In the genomic region with DNA sequence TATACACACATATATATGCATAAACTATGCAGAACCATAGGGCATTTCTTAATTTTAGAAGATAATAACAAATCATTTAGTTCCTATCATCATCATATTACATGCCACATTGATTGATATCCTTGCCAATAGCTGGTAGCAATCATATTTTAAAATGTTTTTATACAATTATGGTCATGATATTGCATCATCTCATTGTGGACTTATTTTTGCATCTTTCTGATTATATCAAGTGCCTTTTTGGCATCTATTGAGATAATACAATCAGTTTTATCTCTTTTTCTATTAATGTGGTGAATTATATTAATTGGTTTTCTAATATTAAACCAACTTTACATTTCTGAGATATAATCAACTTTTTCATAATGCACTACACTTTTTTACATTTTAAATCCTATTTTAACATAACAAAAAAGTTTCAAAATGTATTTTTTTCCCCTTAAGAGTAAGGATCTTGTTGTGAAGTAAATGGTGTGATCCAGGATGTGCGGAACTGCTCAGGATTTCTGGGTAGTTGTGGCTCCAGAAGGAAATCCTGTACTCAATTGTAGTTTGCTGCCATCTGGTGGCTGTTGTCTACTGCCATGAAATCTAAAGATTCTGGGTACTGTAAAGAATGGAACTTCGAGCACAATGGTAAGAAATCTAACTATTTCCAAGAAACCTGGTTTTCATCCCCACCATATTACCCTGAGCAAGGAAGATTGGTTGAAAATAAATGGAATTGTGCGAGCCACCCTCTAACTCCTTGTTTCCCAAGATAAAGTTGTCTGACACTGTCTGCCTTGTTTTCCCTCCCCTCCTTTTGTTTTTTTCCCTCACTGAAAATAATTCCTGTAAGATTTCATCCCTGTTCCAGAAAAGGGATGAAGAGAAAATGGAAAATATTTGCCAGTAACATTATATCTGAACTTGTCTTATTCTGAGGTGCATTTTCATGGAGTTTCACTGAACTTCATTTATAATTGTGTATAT, we compare ENCODE assay signal across 8 cellular contexts. TPM values are rescaled to one million over a fixed set of nuclear protein-coding genes. Genes with fewer than 3 reads are reported as not detected.
DNase-seq lines count a peak whose midpoint lies in the region; ATAC-seq and TF ChIP-seq lines count a peak whose summit lies in the region.

No MANE protein-coding gene starts in this region.

- no peaks in the 10 kb centered on the region for H3K9me2 ChIP-seq in HCT116 (ENCODE audit: insufficient read depth)

- no TSS peak for BruUV-seq in HCT116 (replicated peaks; lab: Mats Ljungman, UMichigan)

- TF ChIP-seq RAD21 in HCT116 (IDR thresholded peaks at IDR 0.05; ENCODE audit: low read depth) = peak; percentile 67

- no peak overlapping the region for H3K4me3 Mint-ChIP-seq in activated CD8-positive, alpha-beta memory T cell treated with anti-CD3 and anti-CD28 coated beads, Interleukin-2, amount 10 ng/mL, durations not matched to agents 7 days and 5 days

- no peaks in the 10 kb centered on the region for H3K9me3 Mint-ChIP-seq in activated CD8-positive, alpha-beta memory T cell treated with anti-CD3 and anti-CD28 coated beads, Interleukin-2, amount 10 ng/mL, durations not matched to agents 7 days and 5 days (ENCODE audit: low read depth)

- H3K9ac ChIP-seq in HCT116 (ENCODE audit: low read length) = no peak overlapping the region

- no peaks in the 10 kb centered on the region for H3K4me1 ChIP-seq in HCT116 (ENCODE audit: control insufficient read depth in 1 of 2, insufficient read depth in 2 of 2, low read length in 2 of 2)
- no peaks in the 10 kb centered on the region for H3K4me1 ChIP-seq in psoas muscle

- DNase-seq in Caki2 (ENCODE audit: low read depth) (peak; percentile 23), HCT116 (ENCODE audit: low read depth, low spot score) (peak; percentile 41), NCI-H460 (ENCODE audit: extremely low read depth, low read depth) (peak; percentile 66), fibroblast of villous mesenchyme (ENCODE audit: low read depth) (peak; percentile 19), psoas muscle (no peak)
- DNase-seq in activated CD8-positive, alpha-beta memory T cell treated with anti-CD3 and anti-CD28 coated beads, Interleukin-2, amount 10 ng/mL, durations not matched to agents 7 days and 5 days = peak; percentile 46

- no peak overlapping the region for H3K27ac Mint-ChIP-seq in activated CD8-positive, alpha-beta memory T cell treated with anti-CD3 and anti-CD28 coated beads, Interleukin-2, amount 10 ng/mL, durations not matched to agents 7 days and 5 days

- H3K79me2 ChIP-seq in HCT116 (ENCODE audit: insufficient read depth, low read length) = no peaks in the 10 kb centered on the region

- no peak overlapping the region for H3K27ac ChIP-seq in HCT116 (ENCODE audit: low read depth, low read length)
- H3K27ac ChIP-seq in psoas muscle = no peak overlapping the region

- H3K27me3 ChIP-seq in HCT116 (ENCODE audit: insufficient read depth, low read length) = no peaks in the 10 kb centered on the region; the same call in 1 of the 2 replicates
- H3K27me3 ChIP-seq in psoas muscle (ENCODE audit: insufficient read depth in 3 of 3, low read length in 2 of 3) = no peaks in the 10 kb centered on the region

- H3K9me3 ChIP-seq in HCT116 (ENCODE audit: control insufficient read depth in 1 of 2, insufficient read depth in 1 of 2, low read depth in 1 of 2, low read length in 2 of 2) (no peaks in the 10 kb centered on the region), psoas muscle (peaks cover 4% of the 10 kb centered on the region)

- no peak for TF ChIP-seq POLR2A in HCT116 (IDR thresholded peaks at IDR 0.05; ENCODE audit: borderline replicate concordance, extremely low read depth, insufficient read depth, insufficient read length)

- ATAC-seq in HCT116 = peak; percentile 90
- no peak for ATAC-seq in activated CD8-positive, alpha-beta memory T cell treated with anti-CD3 and anti-CD28 coated beads, Interleukin-2, amount 10 ng/mL, durations not matched to agents 7 days and 5 days
- no peak for ATAC-seq in psoas muscle
- no peak for ATAC-seq in GM19397 (IDR thresholded peaks at IDR 0.05; ENCODE audit: unreplicated experiment)
- ATAC-seq in esophagus mucosa = no peak

- H3K36me3 Mint-ChIP-seq in activated CD8-positive, alpha-beta memory T cell treated with anti-CD3 and anti-CD28 coated beads, Interleukin-2, amount 10 ng/mL, durations not matched to agents 7 days and 5 days = no peaks in the 10 kb centered on the region

- H2AFZ ChIP-seq in HCT116 (ENCODE audit: low read depth, low read length, poor library complexity, severe bottlenecking) = no peak overlapping the region

- H3K4me1 Mint-ChIP-seq in activated CD8-positive, alpha-beta memory T cell treated with anti-CD3 and anti-CD28 coated beads, Interleukin-2, amount 10 ng/mL, durations not matched to agents 7 days and 5 days = peaks cover 3% of the 10 kb centered on the region

- H4K20me1 ChIP-seq in HCT116 (ENCODE audit: insufficient read depth) = no peaks in the 10 kb centered on the region

- peak; percentile 71 to 81 (median 80); a peak in 5 of 6 replicates for TF ChIP-seq CTCF in HCT116 (IDR thresholded peaks at IDR 0.05 in 2 of 3, conservative IDR thresholded peaks at IDR 0.05 in 1 of 3; ENCODE audit: borderline replicate concordance in 1 of 3, insufficient read depth in 1 of 3, low read depth in 2 of 3, low read length in 2 of 3)
- peak; percentile 59 for TF ChIP-seq CTCF in fibroblast of villous mesenchyme (IDR thresholded peaks at IDR 0.05; ENCODE audit: insufficient read depth, low read depth, low read length)
- peak; percentile 54 for TF ChIP-seq CTCF in psoas muscle (IDR thresholded peaks at IDR 0.05)

- H3K4me3 ChIP-seq in HCT116 (replicated peaks in 1 of 2; ENCODE audit: low read depth in 1 of 2, low read length in 2 of 2) = no peak overlapping the region
- no peak overlapping the region for H3K4me3 ChIP-seq in fibroblast of villous mesenchyme (ENCODE audit: low read depth, low read length)
- no peak overlapping the region for H3K4me3 ChIP-seq in psoas muscle

- in situ Hi-C loops in Caki2 (cut with HindIII; ENCODE audit: low pct_unique_long_range_greater_than_20kb, low sequenced_read_pairs) = no loop called here

- RAD21 ChIA-PET in HCT116 (lab: Charles Lee; ENCODE audit: low non-redundant PET in 1 of 2, low total read pairs in 2 of 2, uncharacterized antibody in 2 of 2, unreplicated experiment in 2 of 2) = no interaction called here

- CTCF ChIA-PET in HCT116 (lab: Charles Lee) = interaction anchor here (1.0 to 1.7 kb wide), 2 partner anchors 71 to 150 kb away, joined by 5 to 13 read pairs; no protein-coding TSS in a partner anchor
- CTCF ChIA-PET in activated CD8-positive, alpha-beta memory T cell treated with anti-CD3 and anti-CD28 coated beads, Interleukin-2, amount 10 ng/mL, durations not matched to agents 7 days and 5 days (lab: Charles Lee) = interaction anchor here (0.8 to 1.8 kb wide), 3 partner anchors 71 to 384 kb away, joined by 3 to 8 read pairs (median 4); no protein-coding TSS in a partner anchor

- H3K27me3 Mint-ChIP-seq in activated CD8-positive, alpha-beta memory T cell treated with anti-CD3 and anti-CD28 coated beads, Interleukin-2, amount 10 ng/mL, durations not matched to agents 7 days and 5 days = peaks cover 28% of the 10 kb centered on the region

- H3K36me3 ChIP-seq in HCT116 (ENCODE audit: control insufficient read depth in 1 of 2, insufficient read depth in 2 of 2, low read length in 2 of 2) (no peaks in the 10 kb centered on the region), psoas muscle (ENCODE audit: insufficient read depth in 1 of 2, low read depth in 1 of 2) (no peaks in the 10 kb centered on the region)

- WGBS in psoas muscle, 3 donors = 10 to 20% (median 13%) methylated on average over 3 of the region's 3 CpGs

- POLR2A ChIA-PET in HCT116 (lab: Charles Lee) = no interaction called here

- no peak overlapping the region for H3K4me2 ChIP-seq in HCT116 (ENCODE audit: low read length)

- intact Hi-C loops in HCT116 (cut with micrococcal nuclease) (loop anchor here (1.0 to 5.0 kb wide), 2 partner anchors 71 to 150 kb away; no protein-coding TSS in a partner anchor), psoas muscle (cut with DNase I) (loop anchor here in 1 of 2 donors (5.0 kb wide), 1 partner anchor 151 kb away; no protein-coding TSS in a partner anchor)

TF ChIP-seq in HCT116, 20 proteins besides CTCF, POLR2A, EP300 and RAD21 (continues in another document):
- TF ChIP-seq YY1 (IDR thresholded peaks at IDR 0.05; ENCODE audit: extremely low read depth, insufficient replicate concordance, low read depth, low read length) (no peak), SIN3A (IDR thresholded peaks at IDR 0.05; ENCODE audit: low read depth) (no peak), ELF1 (IDR thresholded peaks at IDR 0.05; ENCODE audit: borderline replicate concordance, low read depth) (0 out of 2 replicates have a peak, but pooled peaks have one; percentile 18), JUND (IDR thresholded peaks at IDR 0.05) (no peak), SRF (IDR thresholded peaks at IDR 0.05; ENCODE audit: low read depth) (no peak), SP1 (IDR thresholded peaks at IDR 0.05; ENCODE audit: low read depth) (no peak), EZH2phosphoT487 (IDR thresholded peaks at IDR 0.05; ENCODE audit: borderline replicate concordance) (no peak)
- TF ChIP-seq, protein P1, sequence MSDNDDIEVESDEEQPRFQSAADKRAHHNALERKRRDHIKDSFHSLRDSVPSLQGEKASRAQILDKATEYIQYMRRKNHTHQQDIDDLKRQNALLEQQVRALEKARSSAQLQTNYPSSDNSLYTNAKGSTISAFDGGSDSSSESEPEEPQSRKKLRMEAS (IDR thresholded peaks at IDR 0.05) = no peak

RNA-seq across cellular contexts. Expression of a gene that starts 17.0 kb away (rescaled TPM):
- total RNA-seq in Caki2 (2014; rRNA removed; shearing (Covaris generic); ENCODE audit: low replicate concordance) = not detected in 2 replicates
- not detected for total RNA-seq in HCT116 (2021; ENCODE audit: unreplicated experiment)
- not detected in 2 replicates for polyA plus RNA-seq in HCT116 (2012)
- not detected in 2 replicates for total RNA-seq in NCI-H460 (2014; rRNA removed; shearing (Covaris generic))
- not detected in 2 replicates for polyA plus RNA-seq in NCI-H460 (2014; cell fraction: nucleus; rRNA removed)
- total RNA-seq in activated CD8-positive, alpha-beta memory T cell treated with anti-CD3 and anti-CD28 coated beads, Interleukin-2, amount 10 ng/mL, durations not matched to agents 7 days and 5 days = not detected
- not detected in 2 replicates for total RNA-seq in fibroblast of villous mesenchyme
- total RNA-seq in psoas muscle = not detected
- polyA plus RNA-seq in psoas muscle = not detected
- not detected for total RNA-seq in esophagus mucosa

Comparison
In these comparisons a context has a peak if more than half of its experiments do, and no peak if none do; other contexts are left out.
1. DNase-seq: peak in Caki2 (single experiment), HCT116 (single experiment), NCI-H460 (single experiment), activated CD8-positive, alpha-beta memory T cell treated with anti-CD3 and anti-CD28 coated beads, Interleukin-2, amount 10 ng/mL, durations not matched to agents 7 days and 5 days (single experiment) and fibroblast of villous mesenchyme (single experiment); none in psoas muscle (0 of 2).
2. Peak in every context shown above with its lines, with median percentiles within 50 percentile points of each other: CTCF ChIP-seq.